10 cellular contexts compared by ENCODE assay signal in genomic region chr4:158020175-158020574, GRCh38.
A peak's percentile ranks its signal among the peaks of the same experiment; 100 is the strongest.
DNase-seq lines count a peak whose midpoint lies in the region; TF ChIP-seq lines count a peak whose summit lies in the region.
"Had no signal": no experiment of that assay in that cellular context is flagged by ENCODE, and none has a peak within 500 bp of the region (broad histone marks: within the 10 kb centered on the region; RNA-seq: fewer than 3 reads in every experiment).

No MANE protein-coding gene starts in this region.

- no peaks in the 10 kb centered on the region for H3K27me3 ChIP-seq in trophoblast cell (ENCODE audit: insufficient read depth, low read length)
- H3K27me3 ChIP-seq: neutrophil had no signal

- POLR2A ChIA-PET in RWPE1 (lab: Yijun Ruan, JAX; ENCODE audit: low non-redundant PET) = no interaction called here

- no peaks in the 10 kb centered on the region for H3K79me2 ChIP-seq in trophoblast cell (ENCODE audit: control insufficient read depth, insufficient read depth, low read length, poor library complexity)

- H3K9me3 Mint-ChIP-seq in activated naive CD8-positive, alpha-beta T cell treated with anti-CD3 and anti-CD28 coated beads for 36 hours = no peaks in the 10 kb centered on the region

- H3K79me1 ChIP-seq in trophoblast cell (ENCODE audit: low read length) = peaks cover 11% of the 10 kb centered on the region

- no peak overlapping the region for H3K4ac ChIP-seq in trophoblast cell (ENCODE audit: low read depth, low read length)

- H3K14ac ChIP-seq in trophoblast cell (ENCODE audit: low read length) = no peak overlapping the region

- H3K23ac ChIP-seq in trophoblast cell (ENCODE audit: low read length) = no peak overlapping the region

- no peaks in the 10 kb centered on the region for H3K9me3 ChIP-seq in trophoblast cell (ENCODE audit: insufficient read depth, low read depth, low read length)
- H3K9me3 ChIP-seq: neutrophil had no signal

- H3K18ac ChIP-seq in trophoblast cell (ENCODE audit: low read length) = no peak overlapping the region

- H4K8ac ChIP-seq in trophoblast cell (ENCODE audit: low read depth, low read length) = no peak overlapping the region

- H3K4me1 Mint-ChIP-seq in activated naive CD8-positive, alpha-beta T cell treated with anti-CD3 and anti-CD28 coated beads for 36 hours = no peaks in the 10 kb centered on the region
- H3K4me1 Mint-ChIP-seq: IgD-negative memory B cell had no signal

- H3K4me3 Mint-ChIP-seq in activated naive CD8-positive, alpha-beta T cell treated with anti-CD3 and anti-CD28 coated beads for 36 hours = no peak overlapping the region
- H3K4me3 Mint-ChIP-seq: IgD-negative memory B cell had no signal

- no peak overlapping the region for H3K4me3 ChIP-seq in fibroblast of villous mesenchyme (ENCODE audit: low read depth, low read length)
- no peak overlapping the region for H3K4me3 ChIP-seq in trophoblast cell (ENCODE audit: low read depth, low read length)

- TF ChIP-seq CTCF in RWPE1 (conservative IDR thresholded peaks at IDR 0.05; ENCODE audit: low read depth) (no peak), fibroblast of villous mesenchyme (IDR thresholded peaks at IDR 0.05; ENCODE audit: insufficient read depth, low read depth, low read length) (no peak)

- DNase-seq in DMS53 treated with DMSO at 0.1 percent for 48 hours (lab: John Stamatoyannopoulos, UW; ENCODE audit: unreplicated experiment) (peak; percentile 53), RWPE1 (ENCODE audit: low spot score) (peak; percentile 44), fibroblast of villous mesenchyme (ENCODE audit: low read depth) (peak; percentile 96), trophoblast cell (peak in 1 of 2 donors; percentile 59), NCI-H510A (lab: John Stamatoyannopoulos, UW) (no peak), DMS 273 (lab: John Stamatoyannopoulos, UW; ENCODE audit: unreplicated experiment) (no peak), NCI-H2081 treated with DMSO at 0.1 percent for 48 hours (lab: John Stamatoyannopoulos, UW) (no peak)
- DNase-seq in activated naive CD8-positive, alpha-beta T cell treated with anti-CD3 and anti-CD28 coated beads for 36 hours = no peak

- no peaks in the 10 kb centered on the region for H3K36me3 Mint-ChIP-seq in activated naive CD8-positive, alpha-beta T cell treated with anti-CD3 and anti-CD28 coated beads for 36 hours
- H3K36me3 Mint-ChIP-seq: IgD-negative memory B cell had no signal

- H3K27me3 Mint-ChIP-seq in activated naive CD8-positive, alpha-beta T cell treated with anti-CD3 and anti-CD28 coated beads for 36 hours = no peaks in the 10 kb centered on the region
- H3K27me3 Mint-ChIP-seq: IgD-negative memory B cell had no signal

- H4K91ac ChIP-seq in trophoblast cell (ENCODE audit: low read depth, low read length) = no peak overlapping the region

- no peak overlapping the region for H3K27ac Mint-ChIP-seq in activated naive CD8-positive, alpha-beta T cell treated with anti-CD3 and anti-CD28 coated beads for 36 hours
- H3K27ac Mint-ChIP-seq: IgD-negative memory B cell had no signal

- no peak overlapping the region for H2AK5ac ChIP-seq in trophoblast cell (ENCODE audit: low read length)

- H3K27ac ChIP-seq in RWPE1 (no peak overlapping the region), trophoblast cell (ENCODE audit: low read depth, low read length) (peak overlapping the region; percentile 66)
- H3K27ac ChIP-seq: neutrophil had no signal

- no peak overlapping the region for H2AFZ ChIP-seq in trophoblast cell (ENCODE audit: insufficient read depth, low read length, poor library complexity)

- no peak overlapping the region for H3K9ac ChIP-seq in trophoblast cell (ENCODE audit: low read length)

- no peak overlapping the region for H3K4me2 ChIP-seq in trophoblast cell (ENCODE audit: low read length)

- no peak overlapping the region for H2BK12ac ChIP-seq in trophoblast cell (ENCODE audit: low read length)

- H3K36me3 ChIP-seq in trophoblast cell (ENCODE audit: control insufficient read depth in 1 of 2, insufficient read depth in 2 of 2, low read length in 2 of 2) = no peaks in the 10 kb centered on the region
- H3K36me3 ChIP-seq: neutrophil had no signal

- CTCF ChIA-PET in RWPE1 (lab: Yijun Ruan, JAX) = interaction anchor here (1.5 kb wide), 1 partner anchor 155 kb away, joined by 3 read pairs; no protein-coding TSS in a partner anchor

- H2BK5ac ChIP-seq in trophoblast cell (ENCODE audit: low read depth, low read length, poor library complexity) = no peak overlapping the region

- no peak overlapping the region for H4K12ac ChIP-seq in trophoblast cell (ENCODE audit: low read depth, low read length)

- no peak overlapping the region for H2BK120ac ChIP-seq in trophoblast cell (ENCODE audit: insufficient read depth, low read length, poor library complexity)

- peaks cover 0 to 4% of the 10 kb centered on the region in 2 experiments for H3K4me1 ChIP-seq in trophoblast cell (ENCODE audit: control insufficient read depth in 1 of 2, insufficient read depth in 2 of 2, low read length in 2 of 2)

Comparison
In these comparisons a context has a peak if more than half of its experiments do, and no peak if none do; other contexts are left out.
1. DNase-seq: peak in DMS53 treated with DMSO at 0.1 percent for 48 hours (single experiment), RWPE1 (single experiment) and fibroblast of villous mesenchyme (single experiment); none in NCI-H510A (single experiment), activated naive CD8-positive, alpha-beta T cell treated with anti-CD3 and anti-CD28 coated beads for 36 hours (single experiment), DMS 273 (single experiment) and NCI-H2081 treated with DMSO at 0.1 percent for 48 hours (single experiment).